ENCODE assay signal across 8 cellular contexts in genomic region chr3:194396897-194397756, GRCh38. TPM values are rescaled to one million over a fixed set of nuclear protein-coding genes. Genes with fewer than 3 reads are reported as not detected.
A peak's percentile ranks its signal among the peaks of the same experiment; 100 is the strongest.
DNase-seq lines count a peak whose midpoint lies in the region; ATAC-seq lines count a peak whose summit lies in the region.

No MANE protein-coding gene starts in this region.

- intact Hi-C loops in left ventricle myocardium superior (cut with micrococcal nuclease) = no loop called here

- peak; percentile 33 for DNase-seq in activated CD8-positive, alpha-beta memory T cell treated with anti-CD3 and anti-CD28 coated beads, Interleukin-2, amount 50 U/mL, for 4 hours
- DNase-seq in left ventricle myocardium superior = no peak
- peak; percentile 40 for DNase-seq in stimulated activated naive CD8-positive, alpha-beta T cell treated with anti-CD3 and anti-CD28 coated beads, Interleukin-15, Interleukin-2, amounts not matched to agents 100 U/mL and 50 U/mL, for 24 hours
- DNase-seq in A172 (ENCODE audit: low spot score) = no peak
- DNase-seq in ureter (ENCODE audit: low spot score) = no peak
- no peak for DNase-seq in GM19240 (ENCODE audit: insufficient read length, low spot score)

- ATAC-seq in HG03103 (IDR thresholded peaks at IDR 0.05; ENCODE audit: low read depth, unreplicated experiment) = peak; percentile 46
- ATAC-seq in left ventricle myocardium superior = peak; percentile 21
- ATAC-seq in stimulated activated naive CD8-positive, alpha-beta T cell treated with anti-CD3 and anti-CD28 coated beads, Interleukin-15, Interleukin-2, amounts not matched to agents 100 U/mL and 50 U/mL, for 24 hours = peak; percentile 40
- ATAC-seq in GM18519 (IDR thresholded peaks at IDR 0.05; ENCODE audit: low FRiP score, unreplicated experiment) = no peak

RNA-seq across cellular contexts. Expression of gene GP5, which starts 1.9 kb away (rescaled TPM):
- total RNA-seq in left ventricle myocardium superior = not detected
- total RNA-seq in A172 (2014; rRNA removed; shearing (Covaris generic)) = 0.02 and 0.10 TPM in 2 replicates
- 0.21 TPM for total RNA-seq in ureter

RNA-seq across cellular contexts. Expression of gene LRRC15, which starts 27.6 kb away (rescaled TPM):
- total RNA-seq in left ventricle myocardium superior = 0.42 TPM
- 33.3 and 47.7 TPM in 2 replicates for total RNA-seq in A172 (2014; rRNA removed; shearing (Covaris generic))
- 0.29 TPM for total RNA-seq in ureter

RNA-seq across cellular contexts. Expression of gene CPN2, which starts 46.0 kb away (rescaled TPM):
- total RNA-seq in left ventricle myocardium superior (0.40 TPM), ureter (not detected)
- 0.10 TPM in 1 of 2 replicates, not detected in the other for total RNA-seq in A172 (2014; rRNA removed; shearing (Covaris generic))

Comparison
In these comparisons a context has a peak if more than half of its experiments do, and no peak if none do; other contexts are left out.
1. DNase-seq: peak in activated CD8-positive, alpha-beta memory T cell treated with anti-CD3 and anti-CD28 coated beads, Interleukin-2, amount 50 U/mL, for 4 hours (single experiment) and stimulated activated naive CD8-positive, alpha-beta T cell treated with anti-CD3 and anti-CD28 coated beads, Interleukin-15, Interleukin-2, amounts not matched to agents 100 U/mL and 50 U/mL, for 24 hours (single experiment); none in left ventricle myocardium superior (single experiment), A172 (single experiment), ureter (single experiment) and GM19240 (single experiment).
2. RNA of gene LRRC15, which starts 27.6 kb away (total RNA-seq): 33.3 to 47.7 TPM in A172; 0.42 TPM in left ventricle myocardium superior (single experiment) and 0.29 TPM in ureter (single experiment); every median in the first group is over 10 times any median in the second.